Comparison of ENCODE assay signal across 10 cellular contexts in genomic region chr15:31472636-31473383, GRCh38.
A peak's percentile ranks its signal among the peaks of the same experiment; 100 is the strongest.
DNase-seq lines count a peak whose midpoint lies in the region; ATAC-seq, FAIRE-seq and TF ChIP-seq lines count a peak whose summit lies in the region.
"Had no signal": no experiment of that assay in that cellular context is flagged by ENCODE, and none has a peak within 500 bp of the region (broad histone marks: within the 10 kb centered on the region; RNA-seq: fewer than 3 reads in every experiment).

No MANE protein-coding gene starts in this region.

- no peaks in the 10 kb centered on the region for H3K27me3 Mint-ChIP-seq in CD4-positive, alpha-beta T cell
- no peaks in the 10 kb centered on the region for H3K27me3 Mint-ChIP-seq in activated CD4-positive, alpha-beta memory T cell treated with anti-CD3 and anti-CD28 coated beads, Interleukin-2, amount 10 ng/mL, durations not matched to agents 7 days and 5 days

- intact Hi-C loops in CD4-positive, alpha-beta T cell (cut with DNase I, micrococcal nuclease) = loop anchor here in 1 of 2 experiments (5.0 kb wide), 1 partner anchor 36 kb away; no protein-coding TSS in a partner anchor

- H3K4me3 ChIP-seq in fibroblast of the aortic adventitia (ENCODE audit: low read depth, low read length) = peak overlapping the region; percentile 9
- H3K4me3 ChIP-seq: HAP-1 had no signal

- CTCF ChIA-PET in CD4-positive, alpha-beta T cell (lab: Charles Lee) = interaction anchor here (0.8 to 2.1 kb wide), 6 partner anchors 11 to 107 kb away, joined by 3 to 11 read pairs (median 6); no protein-coding TSS in a partner anchor
- CTCF ChIA-PET in activated CD4-positive, alpha-beta memory T cell treated with anti-CD3 and anti-CD28 coated beads, Interleukin-2, amount 10 ng/mL, durations not matched to agents 7 days and 5 days (lab: Charles Lee) = interaction anchor here (0.8 to 4.4 kb wide), 14 partner anchors 10 to 257 kb away, joined by 3 to 37 read pairs (median 6); partner anchors contain the start of gene KLF13

- peak overlapping the region; percentile 55 for H3K27ac ChIP-seq in CD4-positive, alpha-beta T cell (ENCODE audit: low read depth, low read length)
- H3K27ac ChIP-seq: epithelial cell of prostate had no signal

- peak in 9 of 10 experiments; percentile 28 to 54 (median 36) for DNase-seq in CD4-positive, alpha-beta T cell
- DNase-seq in GM19240 (ENCODE audit: insufficient read length, low spot score) (peak; percentile 93), fibroblast of the aortic adventitia (ENCODE audit: low read depth) (peak; percentile 56), LoVo (ENCODE audit: low spot score) (no peak), D721Med (ENCODE audit: insufficient read length, low spot score) (no peak)
- peak; percentile 69 for DNase-seq in activated CD4-positive, alpha-beta memory T cell treated with anti-CD3 and anti-CD28 coated beads, Interleukin-2, amount 10 ng/mL, durations not matched to agents 7 days and 5 days
- DNase-seq in stimulated activated CD4-positive, alpha-beta T cell treated with anti-CD3 and anti-CD28 coated beads, Interleukin-15, amount 100 ng/mL, for 24 hours = peak; percentile 63

- H3K4me3 Mint-ChIP-seq in CD4-positive, alpha-beta T cell = peak overlapping the region; percentile 67
- peak overlapping the region; percentile 65 for H3K4me3 Mint-ChIP-seq in activated CD4-positive, alpha-beta memory T cell treated with anti-CD3 and anti-CD28 coated beads, Interleukin-2, amount 10 ng/mL, durations not matched to agents 7 days and 5 days

- no peak for TF ChIP-seq CTCF in CD4-positive, alpha-beta T cell (IDR thresholded peaks at IDR 0.05)
- TF ChIP-seq CTCF in fibroblast of the aortic adventitia (IDR thresholded peaks at IDR 0.05; ENCODE audit: insufficient read depth, low read length) = no peak
- no peak for TF ChIP-seq CTCF in D721Med (IDR thresholded peaks at IDR 0.05; ENCODE audit: insufficient read depth, missing control alignments)

- POLR2A ChIA-PET in CD4-positive, alpha-beta T cell (lab: Charles Lee) = interaction anchor here (0.7 to 8.7 kb wide), 21 partner anchors 10 to 282 kb away, joined by 3 to 105 read pairs (median 6); partner anchors contain the start of gene KLF13
- POLR2A ChIA-PET in activated CD4-positive, alpha-beta memory T cell treated with anti-CD3 and anti-CD28 coated beads, Interleukin-2, amount 10 ng/mL, durations not matched to agents 7 days and 5 days (lab: Charles Lee) = interaction anchor here (0.8 to 4.6 kb wide), 20 partner anchors 9 to 209 kb away, joined by 3 to 47 read pairs (median 5); partner anchors contain the start of gene KLF13

- H3K36me3 Mint-ChIP-seq in CD4-positive, alpha-beta T cell (ENCODE audit: low read depth) = no peaks in the 10 kb centered on the region
- H3K36me3 Mint-ChIP-seq in activated CD4-positive, alpha-beta memory T cell treated with anti-CD3 and anti-CD28 coated beads, Interleukin-2, amount 10 ng/mL, durations not matched to agents 7 days and 5 days (ENCODE audit: low read depth) = peaks cover 10% of the 10 kb centered on the region

- H3K27me3 ChIP-seq in CD4-positive, alpha-beta T cell (ENCODE audit: control insufficient read depth, insufficient read depth, low read length) = no peaks in the 10 kb centered on the region

- peaks cover 45% of the 10 kb centered on the region for H3K4me1 Mint-ChIP-seq in CD4-positive, alpha-beta T cell (ENCODE audit: low read depth)
- peaks cover 35% of the 10 kb centered on the region for H3K4me1 Mint-ChIP-seq in activated CD4-positive, alpha-beta memory T cell treated with anti-CD3 and anti-CD28 coated beads, Interleukin-2, amount 10 ng/mL, durations not matched to agents 7 days and 5 days

- FAIRE-seq in D721Med (lab: Jason Lieb, UNC) = no peak

- H3K27ac Mint-ChIP-seq in CD4-positive, alpha-beta T cell = peak overlapping the region; percentile 83
- peak overlapping the region; percentile 80 for H3K27ac Mint-ChIP-seq in activated CD4-positive, alpha-beta memory T cell treated with anti-CD3 and anti-CD28 coated beads, Interleukin-2, amount 10 ng/mL, durations not matched to agents 7 days and 5 days

- H3K9me3 Mint-ChIP-seq in CD4-positive, alpha-beta T cell = no peaks in the 10 kb centered on the region
- H3K9me3 Mint-ChIP-seq in activated CD4-positive, alpha-beta memory T cell treated with anti-CD3 and anti-CD28 coated beads, Interleukin-2, amount 10 ng/mL, durations not matched to agents 7 days and 5 days = no peaks in the 10 kb centered on the region

- peak; percentile 91 for ATAC-seq in CD4-positive, alpha-beta T cell (ENCODE audit: poor library complexity)
- ATAC-seq in HG03139 (IDR thresholded peaks at IDR 0.05; ENCODE audit: unreplicated experiment) = peak; percentile 82

- no peaks in the 10 kb centered on the region for H3K9me3 ChIP-seq in CD4-positive, alpha-beta T cell (ENCODE audit: control insufficient read depth, low read length)
- H3K9me3 ChIP-seq: HAP-1 had no signal

Comparison
In these comparisons a context has a peak if more than half of its experiments do, and no peak if none do; other contexts are left out.
1. DNase-seq: peak in CD4-positive, alpha-beta T cell (9 of 10), GM19240 (single experiment), activated CD4-positive, alpha-beta memory T cell treated with anti-CD3 and anti-CD28 coated beads, Interleukin-2, amount 10 ng/mL, durations not matched to agents 7 days and 5 days (single experiment), fibroblast of the aortic adventitia (single experiment) and stimulated activated CD4-positive, alpha-beta T cell treated with anti-CD3 and anti-CD28 coated beads, Interleukin-15, amount 100 ng/mL, for 24 hours (single experiment); none in LoVo (single experiment) and D721Med (single experiment).